23 cellular contexts compared by ENCODE assay signal in genomic region chr2:38621018-38621417, GRCh38. TPM values are rescaled to one million over a fixed set of nuclear protein-coding genes. Genes with fewer than 3 reads are reported as not detected.
A peak's percentile ranks its signal among the peaks of the same experiment; 100 is the strongest.
DNase-seq lines count a peak whose midpoint lies in the region; ATAC-seq, FAIRE-seq and TF ChIP-seq lines count a peak whose summit lies in the region.
"Had no signal": no experiment of that assay in that cellular context is flagged by ENCODE, and none has a peak within 500 bp of the region (broad histone marks: within the 10 kb centered on the region; RNA-seq: fewer than 3 reads in every experiment).

No MANE protein-coding gene starts in this region.

- no peak overlapping the region for H3K4ac ChIP-seq in H1 (replicated peaks; ENCODE audit: insufficient read length, low read depth, low read length)

- ATAC-seq in A549 (no peak), SK-N-SH treated with all-trans-retinoic acid at 6 μM for 48 hours (no peak), HG02642 (IDR thresholded peaks at IDR 0.05; ENCODE audit: poor library complexity, unreplicated experiment) (no peak), GM19452 (IDR thresholded peaks at IDR 0.05; ENCODE audit: unreplicated experiment) (no peak)
- ATAC-seq: CD8-positive, alpha-beta T cell had no signal

- no peaks in the 10 kb centered on the region for H3K23me2 ChIP-seq in H1 (ENCODE audit: low read depth, low read length)

- TF ChIP-seq CTCF in A549 (IDR thresholded peaks at IDR 0.05): no peak
- TF ChIP-seq CTCF in HEK293 (tag by site-specific recombination; IDR thresholded peaks at IDR 0.05): no peak
- no peak for TF ChIP-seq CTCF in H1 (IDR thresholded peaks at IDR 0.05; ENCODE audit: control extremely low read depth in 1 of 3, insufficient read depth in 1 of 3, low read depth in 1 of 3, low read length in 3 of 3)
- TF ChIP-seq CTCF in progenitor cell of endocrine pancreas (IDR thresholded peaks at IDR 0.05; ENCODE audit: unreplicated experiment): no peak

- H3K4me3 ChIP-seq in A549: no peak overlapping the region
- H3K4me3 ChIP-seq in HEK293 (ENCODE audit: low read depth, low read length): no peak overlapping the region
- H3K4me3 ChIP-seq in H1 (ENCODE audit: extremely low read depth in 1 of 4, insufficient read depth in 2 of 4, low read depth in 3 of 4, low read length in 4 of 4): no peak overlapping the region
- H3K4me3 ChIP-seq: BLaER1 treated with 17β-estradiol and CSF1 and Interleukin-3, amounts not matched to agents 10 nM and 100 nM had no signal

- POLR2A ChIA-PET in A549 (lab: Yijun Ruan, JAX) (interaction anchor here (1.0 kb wide), 1 partner anchor 130 kb away, joined by 3 read pairs; the partner anchor contains the start of gene SRSF7), HEK293 (lab: Yijun Ruan, JAX) (no interaction called here), H1 (lab: Charles Lee; ENCODE audit: partially characterized antibody) (no interaction called here)

- H2BK120ac ChIP-seq in H1 (replicated peaks; ENCODE audit: low read depth, low read length): no peak overlapping the region

- no peak overlapping the region for H2BK20ac ChIP-seq in H1 (ENCODE audit: low read length)

- DNase-seq in A549 (ENCODE audit: low read depth in 1 of 2, low spot score in 1 of 2): no peak
- DNase-seq in H1 (ENCODE audit: low read depth in 1 of 2, low spot score in 2 of 2): no peak
- no peak for DNase-seq in progenitor cell of endocrine pancreas (ENCODE audit: low spot score, unreplicated experiment)
- no peak for DNase-seq in NCI-H2196 treated with DMSO at 0.1 percent for 48 hours (lab: John Stamatoyannopoulos, UW; ENCODE audit: unreplicated experiment)
- DNase-seq: 8988T; AML-193; Caco-2; Calu3; CD4-positive, alpha-beta T cell; CD8-positive, alpha-beta T cell; DMS79 treated with DMSO at 0.1 percent for 48 hours; GF-D8 had no signal

- no peaks in the 10 kb centered on the region for H3K27me3 ChIP-seq in H1 (replicated peaks in 1 of 4; ENCODE audit: control insufficient read depth in 3 of 4, extremely low read depth in 1 of 4, insufficient read depth in 3 of 4, low read length in 3 of 4)

- no peak overlapping the region for H3K4me3 Mint-ChIP-seq in progenitor cell of endocrine pancreas (ENCODE audit: low read depth)
- H3K4me3 Mint-ChIP-seq: B cell; CD4-positive, alpha-beta T cell; CD8-positive, alpha-beta T cell had no signal

- no peak overlapping the region for H2BK5ac ChIP-seq in H1 (ENCODE audit: low read depth, low read length)

- no peak overlapping the region for H3K14ac ChIP-seq in H1 (ENCODE audit: insufficient read length)

- H3K27ac Mint-ChIP-seq in progenitor cell of endocrine pancreas: peak overlapping the region; percentile 93
- H3K27ac Mint-ChIP-seq: B cell; CD4-positive, alpha-beta T cell; CD8-positive, alpha-beta T cell had no signal

- FAIRE-seq in A549 (lab: Jason Lieb, UNC) (no peak), H1 (lab: Jason Lieb, UNC) (no peak)
- FAIRE-seq: A204.1, D721Med, G401.6, GM12891 had no signal

- no peak overlapping the region for H3K23ac ChIP-seq in H1 (ENCODE audit: insufficient read length)

- no peaks in the 10 kb centered on the region for H4K20me1 ChIP-seq in H1 (replicated peaks in 1 of 2; ENCODE audit: control insufficient read depth in 1 of 2, insufficient read depth in 2 of 2, low read length in 2 of 2)

- no peaks in the 10 kb centered on the region for H3K9me3 ChIP-seq in A549
- no peaks in the 10 kb centered on the region for H3K9me3 ChIP-seq in HEK293 (ENCODE audit: control insufficient read depth, insufficient read depth, low read depth, low read length)
- no peaks in the 10 kb centered on the region for H3K9me3 ChIP-seq in H1 (ENCODE audit: insufficient read depth in 2 of 2, low read depth in 1 of 2, low read length in 1 of 2)
- H3K9me3 ChIP-seq: Caco-2 had no signal

- CTCF ChIA-PET in A549 (lab: Yijun Ruan, JAX): interaction anchor here (1.0 to 2.0 kb wide), 5 partner anchors 9 to 306 kb away, joined by 3 to 4 read pairs (median 3); no protein-coding TSS in a partner anchor
- CTCF ChIA-PET in HEK293 (lab: Yijun Ruan, JAX): interaction anchor here (1.9 kb wide), 1 partner anchor 17 kb away, joined by 8 read pairs; the partner anchor contains the start of gene HNRNPLL
- CTCF ChIA-PET in H1 (lab: Charles Lee; ENCODE audit: partially characterized antibody): interaction anchor here (0.5 kb wide), 1 partner anchor 505 kb away, joined by 4 read pairs; no protein-coding TSS in a partner anchor

- no peak overlapping the region for H2BK15ac ChIP-seq in H1 (ENCODE audit: low read length)

- H3K79me2 ChIP-seq in H1 (ENCODE audit: control insufficient read depth in 1 of 2, insufficient read depth in 2 of 2, low read length in 2 of 2): no peaks in the 10 kb centered on the region

- no peak overlapping the region for H3K9ac ChIP-seq in H1 (replicated peaks in 1 of 4; ENCODE audit: extremely low read depth in 1 of 4, low read depth in 3 of 4, low read length in 3 of 4)
- H3K9ac ChIP-seq: BLaER1 treated with 17β-estradiol and CSF1 and Interleukin-3, amounts not matched to agents 10 nM and 100 nM had no signal

- H3K4me1 ChIP-seq in A549 (no peaks in the 10 kb centered on the region), HEK293 (ENCODE audit: control insufficient read depth, insufficient read depth, low read length) (peaks cover 2% of the 10 kb centered on the region; the same call in 1 of the 2 replicates), H1 (replicated peaks in 1 of 4; ENCODE audit: control insufficient read depth in 3 of 4, insufficient read depth in 4 of 4, low read length in 3 of 4) (no peaks in the 10 kb centered on the region)

- H2BK12ac ChIP-seq in H1 (ENCODE audit: low read depth, low read length): no peak overlapping the region

- H3K18ac ChIP-seq in H1 (ENCODE audit: extremely low read depth, low read length): no peak overlapping the region

- H2AK5ac ChIP-seq in H1 (ENCODE audit: low read depth, low read length): no peak overlapping the region

- no peaks in the 10 kb centered on the region for H3K79me1 ChIP-seq in H1 (ENCODE audit: low read depth, low read length)

- H3K9me3 Mint-ChIP-seq in progenitor cell of endocrine pancreas (ENCODE audit: low read depth): peaks cover 9% of the 10 kb centered on the region
- H3K9me3 Mint-ChIP-seq: CD4-positive, alpha-beta T cell; CD8-positive, alpha-beta T cell had no signal

- H4K91ac ChIP-seq in H1 (replicated peaks; ENCODE audit: insufficient read length, low read length): no peak overlapping the region

- no peak overlapping the region for H2AFZ ChIP-seq in H1 (ENCODE audit: low read length)

- no peak overlapping the region for H3K56ac ChIP-seq in H1 (replicated peaks; ENCODE audit: insufficient read length, low read depth, low read length)

- peaks cover 42% of the 10 kb centered on the region for H3K4me1 Mint-ChIP-seq in progenitor cell of endocrine pancreas (ENCODE audit: low read depth)

- no peaks in the 10 kb centered on the region for H3K36me3 ChIP-seq in HEK293 (ENCODE audit: control insufficient read depth in 2 of 2, insufficient read depth in 1 of 2, low read length in 2 of 2)
- H3K36me3 ChIP-seq in H1 (ENCODE audit: control insufficient read depth in 2 of 4, insufficient read depth in 4 of 4, low read length in 3 of 4): no peaks in the 10 kb centered on the region
- H3K36me3 ChIP-seq: BLaER1 treated with 17β-estradiol and CSF1 and Interleukin-3, amounts not matched to agents 10 nM and 100 nM had no signal

- H3K4me2 ChIP-seq in A549 (no peak overlapping the region), H1 (ENCODE audit: insufficient read depth in 1 of 2, low read depth in 2 of 2, low read length in 2 of 2) (no peak overlapping the region)

- H3K27ac ChIP-seq in A549 (no peak overlapping the region), HEK293 (ENCODE audit: extremely low read depth, low read depth, low read length) (no peak overlapping the region), H1 (ENCODE audit: low read depth, low read length) (no peak overlapping the region)
- H3K27ac ChIP-seq: BLaER1 treated with 17β-estradiol and CSF1 and Interleukin-3, amounts not matched to agents 10 nM and 100 nM; C4-2B had no signal

- peaks cover 3% of the 10 kb centered on the region for H3K36me3 Mint-ChIP-seq in progenitor cell of endocrine pancreas (ENCODE audit: insufficient read depth)
- H3K36me3 Mint-ChIP-seq: CD8-positive, alpha-beta T cell had no signal

- no peak for TF ChIP-seq EP300 in A549 (IDR thresholded peaks at IDR 0.05)
- no peak for TF ChIP-seq EP300 in H1 (IDR thresholded peaks at IDR 0.05; ENCODE audit: borderline replicate concordance in 1 of 2, low read depth in 2 of 2, low read length in 2 of 2)

- no peak overlapping the region for H4K8ac ChIP-seq in H1 (ENCODE audit: extremely low read depth, insufficient read depth, low read length)

- no peak overlapping the region for H4K5ac ChIP-seq in H1 (ENCODE audit: insufficient read length, low read depth, low read length)

- TF ChIP-seq POLR2A in A549 (IDR thresholded peaks at IDR 0.05; ENCODE audit: low read length): no peak
- no peak for TF ChIP-seq POLR2A in H1 (IDR thresholded peaks at IDR 0.05; ENCODE audit: control extremely low read depth in 1 of 2, low read depth in 2 of 2, low read length in 2 of 2)

- TF ChIP-seq RAD21 in A549 (conservative IDR thresholded peaks at IDR 0.05 in 1 of 2, IDR thresholded peaks at IDR 0.05 in 1 of 2): no peak
- no peak for TF ChIP-seq RAD21 in H1 (IDR thresholded peaks at IDR 0.05 in 1 of 2, conservative IDR thresholded peaks at IDR 0.05 in 1 of 2; ENCODE audit: low read depth in 2 of 2, low read length in 2 of 2)

- no peaks in the 10 kb centered on the region for H3K27me3 Mint-ChIP-seq in progenitor cell of endocrine pancreas
- H3K27me3 Mint-ChIP-seq: CD4-positive, alpha-beta T cell had no signal

RNA-seq across cellular contexts. Expression of gene HNRNPLL, which starts 18.3 kb away (rescaled TPM):
- polyA plus RNA-seq in A549 (2011; rRNA removed) (67.5 and 73.8 TPM in 2 replicates), A549 (2017; fragmentation: RNase III; extraction: RNeasy Plus Mini Kit Qiagen cat#74134 plus additional on column Dnase treatment) (36.5 to 39.3 TPM (median 39.0 TPM) in 3 replicates), H1 (2011; rRNA removed) (11.1 and 18.6 TPM in 2 replicates)
- polyA plus RNA-seq in A549 (2012; cell fraction: cytosol; rRNA removed): 17.6 and 19.7 TPM in 2 replicates
- polyA plus RNA-seq in A549 (2012; cell fraction: nucleus; rRNA removed): 12.3 and 14.5 TPM in 2 replicates
- 21.4 and 24.9 TPM in 2 replicates for polyA minus RNA-seq in A549 (2011; rRNA and poly(A)+ RNA removed)
- 69.3 TPM in 2 replicates for total RNA-seq in H1 (2021; fragmentation: NEBNext Ultra II Directional; extraction: Animal tissue kit (Norgen Biotek cat#: 25700))
- 23.1 TPM for polyA plus RNA-seq in H1 (2011; cell fraction: cytosol; rRNA removed)
- polyA plus RNA-seq in H1 (2011; cell fraction: nucleus; rRNA removed): 16.1 TPM
- polyA plus RNA-seq in H1 (2012, experiment 1 of 2): 31.0 to 61.2 TPM (median 34.3 TPM) in 4 replicates
- 5.6 TPM for polyA plus RNA-seq in H1 (2012, experiment 2 of 2)
- 26.9 TPM for polyA plus RNA-seq in H1 (2013, experiment 1 of 2)
- 27.9 TPM for polyA plus RNA-seq in H1 (2013, experiment 2 of 2)
- polyA minus RNA-seq in H1 (2011; rRNA and poly(A)+ RNA removed): 34.2 and 57.9 TPM in 2 replicates
- polyA minus RNA-seq in H1 (2011; cell fraction: cytosol; rRNA and poly(A)+ RNA removed): 27.4 TPM
- polyA minus RNA-seq in H1 (2011; cell fraction: nucleus; rRNA and poly(A)+ RNA removed): 93.9 TPM
- 119 and 122 TPM in 2 replicates for total RNA-seq in progenitor cell of endocrine pancreas

RNA-seq across cellular contexts. Expression of gene GALM, which starts 44.9 kb away (rescaled TPM):
- polyA plus RNA-seq in A549 (2011; rRNA removed) (34.1 and 34.2 TPM in 2 replicates), A549 (2017; fragmentation: RNase III; extraction: RNeasy Plus Mini Kit Qiagen cat#74134 plus additional on column Dnase treatment) (23.4 to 36.2 TPM (median 33.4 TPM) in 3 replicates), H1 (2011; rRNA removed) (7.3 and 9.9 TPM in 2 replicates)
- 21.7 and 22.7 TPM in 2 replicates for polyA plus RNA-seq in A549 (2012; cell fraction: cytosol; rRNA removed)
- polyA plus RNA-seq in A549 (2012; cell fraction: nucleus; rRNA removed): 11.4 and 14.0 TPM in 2 replicates
- 28.2 and 34.7 TPM in 2 replicates for polyA minus RNA-seq in A549 (2011; rRNA and poly(A)+ RNA removed)
- total RNA-seq in H1 (2021; fragmentation: NEBNext Ultra II Directional; extraction: Animal tissue kit (Norgen Biotek cat#: 25700)): 12.0 and 13.1 TPM in 2 replicates
- 13.9 TPM for polyA plus RNA-seq in H1 (2011; cell fraction: cytosol; rRNA removed)
- polyA plus RNA-seq in H1 (2011; cell fraction: nucleus; rRNA removed): 4.1 TPM
- polyA plus RNA-seq in H1 (2012, experiment 1 of 2): 10.5 to 12.9 TPM (median 11.2 TPM) in 4 replicates
- 7.2 TPM for polyA plus RNA-seq in H1 (2012, experiment 2 of 2)
- 8.9 TPM for polyA plus RNA-seq in H1 (2013, experiment 1 of 2)
- 9.3 TPM for polyA plus RNA-seq in H1 (2013, experiment 2 of 2)
- polyA minus RNA-seq in H1 (2011; rRNA and poly(A)+ RNA removed): 13.2 and 14.2 TPM in 2 replicates
- polyA minus RNA-seq in H1 (2011; cell fraction: cytosol; rRNA and poly(A)+ RNA removed): 9.0 TPM
- 11.6 TPM for polyA minus RNA-seq in H1 (2011; cell fraction: nucleus; rRNA and poly(A)+ RNA removed)
- 40.2 and 46.3 TPM in 2 replicates for total RNA-seq in progenitor cell of endocrine pancreas
